Comparison of ENCODE assay signal across 20 cellular contexts in the genomic region with DNA sequence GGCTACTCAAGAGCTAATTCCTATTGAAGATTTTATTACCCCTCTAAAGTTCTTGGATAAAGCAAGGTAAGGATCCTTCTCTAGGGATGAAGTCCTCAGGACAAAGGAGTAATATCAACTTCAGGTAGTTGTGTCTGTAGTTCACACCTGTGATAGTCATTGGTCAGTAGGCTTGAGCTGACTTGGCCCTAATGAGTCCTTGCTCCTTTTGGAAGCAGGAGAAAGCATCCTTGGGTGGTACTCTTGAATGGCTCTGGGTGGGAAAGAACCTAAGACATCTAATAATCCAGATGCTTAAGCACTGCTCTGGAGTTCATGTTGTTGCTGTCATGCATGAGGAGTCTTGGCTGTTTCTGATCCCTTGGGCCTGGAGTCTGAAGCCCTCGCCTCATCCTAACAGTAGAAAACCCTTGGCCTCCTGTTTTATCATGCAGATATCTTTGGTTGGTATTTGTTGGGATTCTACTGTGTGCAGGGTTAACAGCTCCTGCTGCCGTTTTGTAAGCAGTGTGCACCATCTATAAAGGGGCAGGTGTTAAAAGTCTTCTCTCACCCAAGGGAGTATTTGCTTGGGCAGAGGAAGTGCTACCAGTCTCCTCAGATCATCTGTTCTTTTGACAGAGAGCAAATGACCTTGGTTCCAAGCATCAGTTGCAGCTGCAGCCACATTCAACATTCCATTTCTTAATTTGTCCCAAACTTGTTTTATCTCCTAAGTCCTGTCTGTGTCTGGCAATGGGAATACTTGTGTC. TPM values are rescaled to one million over a fixed set of nuclear protein-coding genes. Genes with fewer than 3 reads are reported as not detected.
DNase-seq lines count a peak whose midpoint lies in the region; ATAC-seq and TF ChIP-seq lines count a peak whose summit lies in the region.
"Had no signal": no experiment of that assay in that cellular context is flagged by ENCODE, and none has a peak within 500 bp of the region (broad histone marks: within the 10 kb centered on the region; RNA-seq: fewer than 3 reads in every experiment).

No MANE protein-coding gene starts in this region.

- no peaks in the 10 kb centered on the region for H3K9me3 Mint-ChIP-seq in CD4-positive, alpha-beta T cell
- H3K9me3 Mint-ChIP-seq in IgD-negative memory B cell (no peaks in the 10 kb centered on the region), brain (no peaks in the 10 kb centered on the region), progenitor cell of endocrine pancreas (ENCODE audit: low read depth) (no peaks in the 10 kb centered on the region)

- no peak for ATAC-seq in CD4-positive, alpha-beta T cell (ENCODE audit: poor library complexity)
- ATAC-seq in GM19455 (IDR thresholded peaks at IDR 0.05; ENCODE audit: unreplicated experiment) (no peak), GM21423 (IDR thresholded peaks at IDR 0.05; ENCODE audit: unreplicated experiment) (no peak)
- ATAC-seq: activated CD4-positive, CD25-positive, alpha-beta regulatory T cell treated with anti-CD3 and anti-CD28 coated beads, Interleukin-2, amount 50 U/mL, for 24 hours; left lung had no signal

- DNase-seq in CD4-positive, alpha-beta T cell, result no peak
- DNase-seq in progenitor cell of endocrine pancreas (ENCODE audit: low spot score, unreplicated experiment) (no peak), NCI-H2227 (lab: John Stamatoyannopoulos, UW; ENCODE audit: unreplicated experiment) (no peak)
- DNase-seq: activated CD4-positive, alpha-beta T cell treated with anti-CD3 and anti-CD28 coated beads, Interleukin-2, amount 50 U/mL, for 48 hours; activated gamma-delta T cell; amniotic stem cell; DMS 273 treated with DMSO at 0.1 percent for 48 hours; left lung; mesendoderm; NCI-H1092 treated with DMSO at 0.1 percent for 48 hours; NCI-H2029; NCI-H526 treated with DMSO at 0.1 percent for 48 hours; small intestine; SW 1271; uterus had no signal

- H3K36me3 Mint-ChIP-seq in CD4-positive, alpha-beta T cell (ENCODE audit: low read depth), result peaks cover 52% of the 10 kb centered on the region
- H3K36me3 Mint-ChIP-seq in IgD-negative memory B cell, result no peaks in the 10 kb centered on the region
- peaks cover 25% of the 10 kb centered on the region for H3K36me3 Mint-ChIP-seq in brain
- peaks cover 5% of the 10 kb centered on the region for H3K36me3 Mint-ChIP-seq in progenitor cell of endocrine pancreas (ENCODE audit: insufficient read depth)

- POLR2A ChIA-PET in CD4-positive, alpha-beta T cell (lab: Charles Lee), result interaction anchor here (5.7 kb wide), 1 partner anchor 10 kb away, joined by 94 read pairs; a partner anchor contains a TSS

- no peak overlapping the region for H3K27ac ChIP-seq in CD4-positive, alpha-beta T cell (ENCODE audit: low read depth, low read length)
- H3K27ac ChIP-seq: left lung, uterus had no signal

- H3K4me1 Mint-ChIP-seq in CD4-positive, alpha-beta T cell (ENCODE audit: low read depth), result peaks cover 28% of the 10 kb centered on the region
- peaks cover 29 to 32% (median 31%) of the 10 kb centered on the region in 3 donors for H3K4me1 Mint-ChIP-seq in IgD-negative memory B cell
- H3K4me1 Mint-ChIP-seq in brain, result peaks cover 28% of the 10 kb centered on the region
- peaks cover 14% of the 10 kb centered on the region for H3K4me1 Mint-ChIP-seq in progenitor cell of endocrine pancreas (ENCODE audit: low read depth)

- H3K27ac Mint-ChIP-seq in CD4-positive, alpha-beta T cell, result peak overlapping the region; percentile 93
- H3K27ac Mint-ChIP-seq in IgD-negative memory B cell, result peak overlapping the region; percentile 88 to 100 (median 96)
- peak overlapping the region in 2 of 5 experiments; percentile 40 to 51 for H3K27ac Mint-ChIP-seq in brain
- no peak overlapping the region for H3K27ac Mint-ChIP-seq in progenitor cell of endocrine pancreas

- TF ChIP-seq CTCF in CD4-positive, alpha-beta T cell (IDR thresholded peaks at IDR 0.05), result no peak
- TF ChIP-seq CTCF in brain (conservative IDR thresholded peaks at IDR 0.05) (no peak), progenitor cell of endocrine pancreas (IDR thresholded peaks at IDR 0.05; ENCODE audit: unreplicated experiment) (no peak)

- no peaks in the 10 kb centered on the region for H3K27me3 Mint-ChIP-seq in CD4-positive, alpha-beta T cell
- no peaks in the 10 kb centered on the region for H3K27me3 Mint-ChIP-seq in IgD-negative memory B cell
- H3K27me3 Mint-ChIP-seq in brain, result peaks cover 3% of the 10 kb centered on the region
- H3K27me3 Mint-ChIP-seq in progenitor cell of endocrine pancreas, result no peaks in the 10 kb centered on the region

- intact Hi-C loops in CD4-positive, alpha-beta T cell (cut with DNase I, micrococcal nuclease), result loop anchor here (5.0 kb wide), 2 partner anchors 42 to 143 kb away; a partner anchor contains a TSS

- no peaks in the 10 kb centered on the region for H3K27me3 ChIP-seq in CD4-positive, alpha-beta T cell (ENCODE audit: control insufficient read depth, insufficient read depth, low read length)
- H3K27me3 ChIP-seq: left lung, uterus had no signal

- peak overlapping the region; percentile 80 for H3K4me3 Mint-ChIP-seq in CD4-positive, alpha-beta T cell
- H3K4me3 Mint-ChIP-seq in IgD-negative memory B cell (peak overlapping the region; percentile 39 to 100 (median 74)), brain (peak overlapping the region in 4 of 5 experiments; percentile 23 to 44 (median 26)), progenitor cell of endocrine pancreas (ENCODE audit: low read depth) (peak overlapping the region; percentile 26)

- no peaks in the 10 kb centered on the region for H3K9me3 ChIP-seq in CD4-positive, alpha-beta T cell (ENCODE audit: control insufficient read depth, low read length)
- H3K9me3 ChIP-seq: left lung, uterus had no signal

- CTCF ChIA-PET in CD4-positive, alpha-beta T cell (lab: Charles Lee), result no interaction called here

RNA-seq across cellular contexts. Expression of a gene that starts 2.7 kb away (rescaled TPM):
- 10 to 100 TPM; 10.7 to 11.3 TPM for total RNA-seq in CD4-positive, alpha-beta T cell
- polyA plus RNA-seq in IgD-negative memory B cell (75.6 TPM), brain (ENCODE audit: insufficient read depth, low read depth, low replicate concordance) (25.4 TPM)
- 20.7 and 23.6 TPM in 2 replicates for total RNA-seq in progenitor cell of endocrine pancreas

RNA-seq across cellular contexts. Expression of a gene that starts 3.5 kb away (rescaled TPM):
- 10 to 100 TPM; 15.2 to 15.5 TPM for total RNA-seq in CD4-positive, alpha-beta T cell
- polyA plus RNA-seq in IgD-negative memory B cell, result 6.3 TPM
- 25.7 TPM for polyA plus RNA-seq in brain (ENCODE audit: insufficient read depth, low read depth, low replicate concordance)
- total RNA-seq in progenitor cell of endocrine pancreas, result 45.3 and 45.9 TPM in 2 replicates

RNA-seq across cellular contexts. Expression of a gene that starts 12.5 kb away (rescaled TPM):
- total RNA-seq in CD4-positive, alpha-beta T cell, result 10 to 100 TPM; 30.2 to 32.6 TPM
- polyA plus RNA-seq in IgD-negative memory B cell (49.6 TPM), brain (ENCODE audit: insufficient read depth, low read depth, low replicate concordance) (60.8 TPM)
- total RNA-seq in progenitor cell of endocrine pancreas, result 28.8 and 33.7 TPM in 2 replicates

RNA-seq across cellular contexts. Expression of a gene that starts 44.0 kb away (rescaled TPM):
- 10 to 100 TPM; 68.5 to 77.4 TPM for total RNA-seq in CD4-positive, alpha-beta T cell
- 52.1 TPM for polyA plus RNA-seq in IgD-negative memory B cell
- 81.0 TPM for polyA plus RNA-seq in brain (ENCODE audit: insufficient read depth, low read depth, low replicate concordance)
- 53.5 and 55.3 TPM in 2 replicates for total RNA-seq in progenitor cell of endocrine pancreas

RNA-seq across cellular contexts. Expression of a gene that starts 44.7 kb away (rescaled TPM):
- total RNA-seq in CD4-positive, alpha-beta T cell, result under 1 TPM; 0.75 to 0.82 TPM
- 0.39 TPM for polyA plus RNA-seq in IgD-negative memory B cell
- 21.5 TPM for polyA plus RNA-seq in brain (ENCODE audit: insufficient read depth, low read depth, low replicate concordance)
- total RNA-seq in progenitor cell of endocrine pancreas, result 16.1 and 18.1 TPM in 2 replicates

Comparison
In these comparisons a context has a peak if more than half of its experiments do, and no peak if none do; other contexts are left out.
1. H3K4me3 Mint-ChIP-seq: peak in every context shown above with its lines; median percentile 80 in CD4-positive, alpha-beta T cell; 74 in IgD-negative memory B cell; 26 in progenitor cell of endocrine pancreas; 26 in brain.